In the genomic region with DNA sequence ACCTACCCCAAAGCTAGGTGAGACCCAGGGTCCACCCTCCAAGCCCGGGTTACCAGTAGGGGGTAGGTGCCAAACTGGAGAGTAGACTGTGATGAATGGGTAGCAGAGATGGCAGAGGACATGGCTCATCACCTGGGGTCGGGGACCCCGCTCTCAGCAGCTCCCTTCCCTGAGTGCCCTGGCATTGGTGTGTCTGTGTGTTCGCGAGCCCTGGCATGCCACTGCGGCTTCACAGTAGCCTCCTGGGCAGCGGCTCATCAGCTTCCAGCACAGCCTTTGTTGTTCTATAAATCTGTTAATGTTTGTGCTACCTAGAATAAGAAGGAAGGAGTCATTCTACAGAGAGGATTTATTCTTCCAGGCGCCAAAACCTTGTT, we compare ENCODE assay signal across 1 cellular context.
TF ChIP-seq lines count a peak whose summit lies in the region.

No MANE protein-coding gene starts in this region.

TF ChIP-seq in H1, 55 proteins besides CTCF, POLR2A, EP300 and RAD21 (continued from another document):
- TF ChIP-seq TBP (IDR thresholded peaks at IDR 0.05; ENCODE audit: low read depth, low read length), result no peak
- TF ChIP-seq NANOG (IDR thresholded peaks at IDR 0.05; ENCODE audit: insufficient read depth, low read depth, low read length, poor library complexity, severe bottlenecking), result no peak
